ENCODE assay signal across 8 cellular contexts in genomic region chr7:519429-519973, GRCh38. TPM values are rescaled to one million over a fixed set of nuclear protein-coding genes. Genes with fewer than 3 reads are reported as not detected.
DNase-seq lines count a peak whose midpoint lies in the region; TF ChIP-seq lines count a peak whose summit lies in the region.

Gene PDGFA (minus strand): TSS chr7:519846. CDS start chr7:519001, 845 bp downstream.

- H3K4me3 ChIP-seq in Karpas-422 (ENCODE audit: low read length): peak within 1 kb of the TSS; percentile 79
- H3K4me3 ChIP-seq in osteoblast (ENCODE audit: insufficient read depth, low read length): peak within 1 kb of the TSS; percentile 91

- DNase-seq in DMS153 treated with DMSO at 0.1 percent for 48 hours (lab: John Stamatoyannopoulos, UW; ENCODE audit: unreplicated experiment) (peak; percentile 76), DMS153 (lab: John Stamatoyannopoulos, UW) (no peak), Karpas-422 (peak; percentile 74), glomerular visceral epithelial cell (ENCODE audit: extremely low spot score) (peak; percentile 62), osteoblast (ENCODE audit: insufficient read length, low spot score, missing footprints) (peak; percentile 97), islet precursor cell (no peak), NCI-H524 treated with DMSO at 0.1 percent for 48 hours (lab: John Stamatoyannopoulos, UW) (no peak)

- peak within 1 kb of the TSS; percentile 70 for H3K9ac ChIP-seq in Karpas-422 (ENCODE audit: low read length)

- H4K20me1 ChIP-seq in Karpas-422 (ENCODE audit: insufficient read depth, low read depth, low read length): peaks cover 20% of the 10 kb centered on the region; the same call in 1 of the 2 replicates
- peaks cover 15% of the 10 kb centered on the region for H4K20me1 ChIP-seq in osteoblast (ENCODE audit: insufficient read depth, low read length)

- no peak within 1 kb of the TSS for H3K27ac Mint-ChIP-seq in activated naive CD8-positive, alpha-beta T cell

- H3K4me3 Mint-ChIP-seq in activated naive CD8-positive, alpha-beta T cell: peak within 1 kb of the TSS; percentile 86

- H3K36me3 Mint-ChIP-seq in activated naive CD8-positive, alpha-beta T cell: no peaks in the 10 kb centered on the region

- H3K4me1 ChIP-seq in Karpas-422 (ENCODE audit: low read length) (peaks cover 28% of the 10 kb centered on the region), osteoblast (ENCODE audit: insufficient read depth, low read length) (peaks cover 32% of the 10 kb centered on the region)

- H3K9me2 ChIP-seq in Karpas-422 (replicated peaks; ENCODE audit: insufficient read depth, low read length): no peaks in the 10 kb centered on the region

- H2AFZ ChIP-seq in Karpas-422 (ENCODE audit: low read length) (peak within 1 kb of the TSS; percentile 86; the same call in 1 of the 2 replicates), osteoblast (ENCODE audit: low read length) (peak within 1 kb of the TSS; percentile 41)

- H3K27ac ChIP-seq in Karpas-422 (ENCODE audit: low read length) (no peak within 1 kb of the TSS), osteoblast (ENCODE audit: low read depth, low read length) (no peak within 1 kb of the TSS)

- H3K79me2 ChIP-seq in Karpas-422 (ENCODE audit: low read length) (no peaks in the 10 kb centered on the region), osteoblast (ENCODE audit: insufficient read depth, low read length) (peaks cover 33% of the 10 kb centered on the region)

- H3K9me3 Mint-ChIP-seq in activated naive CD8-positive, alpha-beta T cell (ENCODE audit: low read depth): no peaks in the 10 kb centered on the region

- no peaks in the 10 kb centered on the region for H3K36me3 ChIP-seq in Karpas-422 (ENCODE audit: insufficient read depth, low read length)
- no peaks in the 10 kb centered on the region for H3K36me3 ChIP-seq in osteoblast (ENCODE audit: insufficient read depth, low read length)

- peak within 1 kb of the TSS; percentile 92 for H3K4me2 ChIP-seq in Karpas-422 (ENCODE audit: low read depth, low read length, poor library complexity, severe bottlenecking)
- H3K4me2 ChIP-seq in osteoblast (ENCODE audit: insufficient read depth, low read length): peak within 1 kb of the TSS; percentile 80

- H3K27me3 ChIP-seq in Karpas-422 (ENCODE audit: low read length) (no peaks in the 10 kb centered on the region), osteoblast (ENCODE audit: insufficient read depth, low read length) (peaks cover 18% of the 10 kb centered on the region)

- no peak for TF ChIP-seq CTCF in osteoblast (IDR thresholded peaks at IDR 0.05; ENCODE audit: extremely low read depth, low read depth, low read length)

- H3K27me3 Mint-ChIP-seq in activated naive CD8-positive, alpha-beta T cell: no peaks in the 10 kb centered on the region

- H3K4me1 Mint-ChIP-seq in activated naive CD8-positive, alpha-beta T cell (ENCODE audit: low read depth): peaks cover 9% of the 10 kb centered on the region

- H3K9me3 ChIP-seq in Karpas-422 (ENCODE audit: low read length): no peaks in the 10 kb centered on the region
- no peaks in the 10 kb centered on the region for H3K9me3 ChIP-seq in osteoblast (ENCODE audit: low read depth, low read length)

RNA-seq across cellular contexts. Expression of gene PDGFA, which starts in this region (rescaled TPM):
- 0.54 and 0.56 TPM in 2 replicates for total RNA-seq in Karpas-422 (2014; rRNA removed; shearing (Covaris generic); ENCODE audit: low replicate concordance)
- total RNA-seq in osteoblast: 32.6 and 35.9 TPM in 2 replicates

Comparison
In these comparisons a context has a peak if more than half of its experiments do, and no peak if none do; other contexts are left out.
1. RNA of gene PDGFA (total RNA-seq): 32.6 to 35.9 TPM in osteoblast; 0.54 to 0.56 TPM in Karpas-422; every median in the first group is over 10 times any median in the second.
2. DNase-seq: peak in DMS153 treated with DMSO at 0.1 percent for 48 hours (single experiment), glomerular visceral epithelial cell (single experiment) and osteoblast (single experiment); none in DMS153 (single experiment), islet precursor cell (single experiment) and NCI-H524 treated with DMSO at 0.1 percent for 48 hours (single experiment).
3. Peak in DNase-seq, H3K4me3 ChIP-seq, H3K9ac ChIP-seq and H3K4me2 ChIP-seq in Karpas-422; RNA of the gene not detected or under 1 TPM.